In the genomic region with DNA sequence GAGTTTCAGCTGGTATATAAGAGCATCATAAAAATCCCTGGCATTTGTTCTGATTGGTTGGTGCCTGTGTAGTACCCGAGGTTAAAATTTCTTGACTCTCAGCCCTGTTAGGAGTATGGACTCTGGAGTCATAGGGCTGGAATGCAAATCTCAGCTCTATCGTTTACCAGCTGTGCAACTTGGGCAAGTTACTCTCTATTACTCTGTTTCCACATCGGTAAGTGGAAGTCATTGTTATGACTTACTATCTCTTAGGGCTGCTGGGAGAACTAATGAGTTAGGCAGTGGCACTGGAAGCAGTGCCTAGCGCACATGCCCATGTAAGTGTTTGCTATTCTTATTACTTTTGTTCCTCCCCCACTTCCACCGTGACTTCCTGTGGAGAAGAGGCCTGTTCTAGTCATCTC, we compare ENCODE assay signal across 1 cellular context.
TF ChIP-seq lines count a peak whose summit lies in the region.

No MANE protein-coding gene starts in this region.

TF ChIP-seq in IMR-90, 13 proteins besides CTCF, POLR2A, EP300 and RAD21:
- TF ChIP-seq, protein P1, sequence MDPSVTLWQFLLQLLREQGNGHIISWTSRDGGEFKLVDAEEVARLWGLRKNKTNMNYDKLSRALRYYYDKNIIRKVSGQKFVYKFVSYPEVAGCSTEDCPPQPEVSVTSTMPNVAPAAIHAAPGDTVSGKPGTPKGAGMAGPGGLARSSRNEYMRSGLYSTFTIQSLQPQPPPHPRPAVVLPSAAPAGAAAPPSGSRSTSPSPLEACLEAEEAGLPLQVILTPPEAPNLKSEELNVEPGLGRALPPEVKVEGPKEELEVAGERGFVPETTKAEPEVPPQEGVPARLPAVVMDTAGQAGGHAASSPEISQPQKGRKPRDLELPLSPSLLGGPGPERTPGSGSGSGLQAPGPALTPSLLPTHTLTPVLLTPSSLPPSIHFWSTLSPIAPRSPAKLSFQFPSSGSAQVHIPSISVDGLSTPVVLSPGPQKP (IDR thresholded peaks at IDR 0.05; ENCODE audit: borderline replicate concordance, low read depth, low read length), result no peak
- TF ChIP-seq MAZ (IDR thresholded peaks at IDR 0.05; ENCODE audit: borderline replicate concordance, low read depth, low read length) (peak; percentile 46; the same call in 1 of the 2 replicates), SMC3 (IDR thresholded peaks at IDR 0.05; ENCODE audit: low read depth, low read length) (no peak), CEBPB (IDR thresholded peaks at IDR 0.05; ENCODE audit: low read depth, low read length) (peak; percentile 82), MAFK (IDR thresholded peaks at IDR 0.05; ENCODE audit: low read depth, low read length) (peak; percentile 31; the same call in 1 of the 2 replicates), FOS (IDR thresholded peaks at IDR 0.05; ENCODE audit: low read depth, low read length) (peak; percentile 51; the same call in 1 of the 2 replicates), RFX5 (IDR thresholded peaks at IDR 0.05; ENCODE audit: low read depth, low read length) (0 out of 2 replicates have a peak, but pooled peaks have one; percentile 9), CHD1 (IDR thresholded peaks at IDR 0.05; ENCODE audit: low read depth, low read length) (no peak), BHLHE40 (IDR thresholded peaks at IDR 0.05; ENCODE audit: low read depth, low read length) (peak; percentile 80)
